ENCODE assay signal across 21 cellular contexts in genomic region chr7:3075441-3075840, GRCh38.
"Had no signal": no experiment of that assay in that cellular context is flagged by ENCODE, and none has a peak within 500 bp of the region (broad histone marks: within the 10 kb centered on the region; RNA-seq: fewer than 3 reads in every experiment).

No MANE protein-coding gene starts in this region.

- DNase-seq: activated CD4-positive, alpha-beta T cell treated with anti-CD3 and anti-CD28 coated beads, Interleukin-2, amount 10 ng/mL, durations not matched to agents 24 days and 14 days; activated CD4-positive, alpha-beta T cell treated with anti-CD3 and anti-CD28 coated beads, Interleukin-2, amount 50 U/mL, for 4 hours; activated CD8-positive, alpha-beta T cell treated with anti-CD3 and anti-CD28 coated beads for 36 hours; activated gamma-delta T cell; activated naive CD4-positive, alpha-beta T cell treated with Interleukin-2 at 50 U/mL for 16 hours; activated naive CD8-positive, alpha-beta T cell treated with anti-CD3 and anti-CD28 coated beads, Interleukin-2, amount 10 ng/mL, durations not matched to agents 7 days and 5 days; activated T-cell treated with anti-CD3 and anti-CD28 coated beads, Interleukin-2, amount 50 U/mL, for 24 hours; body of pancreas; NCI-H1048; NCI-H1436 treated with DMSO at 0.1 percent for 48 hours; NCI-H1694 treated with DMSO at 0.1 percent for 48 hours; NCI-H2029; NCI-H345; NCI-H524 treated with DMSO at 0.1 percent for 48 hours; OCI-M1; Right ventricle myocardium superior; SW 1271; T-helper 1 cell; T-helper 2 cell; T-helper 9 cell had no signal

- ATAC-seq: activated CD8-positive, alpha-beta T cell treated with anti-CD3 and anti-CD28 coated beads for 36 hours; body of pancreas had no signal

- H3K4me3 ChIP-seq: body of pancreas, breast epithelium had no signal
